ENCODE assay signal across 2 cellular contexts in genomic region chr11:68429661-68430060, GRCh38.
A peak's percentile ranks its signal among the peaks of the same experiment; 100 is the strongest.
TF ChIP-seq lines count a peak whose summit lies in the region.

No MANE protein-coding gene starts in this region.

TF ChIP-seq in HCT116, 20 proteins besides CTCF, POLR2A, EP300 and RAD21:
- no peak for TF ChIP-seq ELF1 (IDR thresholded peaks at IDR 0.05; ENCODE audit: borderline replicate concordance, low read depth)
- peak; percentile 37; the same call in 1 of the 2 replicates for TF ChIP-seq CBX3 (IDR thresholded peaks at IDR 0.05; ENCODE audit: low read depth)
- TF ChIP-seq EZH2 (IDR thresholded peaks at IDR 0.05): no peak
TF ChIP-seq in HCT116: peak in this region for 1.

TF ChIP-seq in GM12878, 131 proteins besides CTCF, POLR2A, EP300 and RAD21:
- TF ChIP-seq CBX5 (IDR thresholded peaks at IDR 0.05; ENCODE audit: low read depth) (0 out of 2 replicates have a peak, but pooled peaks have one; percentile 29), USF2 (IDR thresholded peaks at IDR 0.05; ENCODE audit: borderline replicate concordance, low read depth, low read length) (no peak), IRF4 (IDR thresholded peaks at IDR 0.05; ENCODE audit: low read depth, low read length) (no peak)
